In the genomic region with DNA sequence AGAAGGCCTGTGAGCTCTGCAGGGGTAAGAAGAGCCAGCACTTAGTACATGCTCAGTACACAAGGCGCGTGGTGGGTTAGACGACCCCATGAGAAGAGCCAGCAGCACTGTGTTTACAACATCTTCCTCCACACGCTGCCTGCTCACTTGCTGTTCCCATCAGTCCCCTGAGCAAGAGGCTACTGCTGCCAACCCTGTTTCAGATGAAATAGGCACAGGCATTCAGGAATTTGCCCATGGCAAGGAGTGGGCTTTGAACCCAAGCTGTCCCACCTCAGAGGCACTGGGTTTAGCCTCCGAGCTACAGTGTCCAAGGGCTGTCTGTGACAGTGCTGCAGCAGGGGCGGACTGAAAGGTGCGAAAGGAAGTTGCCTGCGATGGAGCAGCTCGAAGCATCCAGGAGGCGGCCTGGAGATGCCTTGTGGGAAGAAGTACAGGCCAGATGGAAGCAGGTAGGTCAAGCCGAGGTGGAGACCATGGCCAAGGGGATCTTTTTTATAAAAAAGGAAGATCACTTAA, we compare ENCODE assay signal across 20 cellular contexts.
"Had no signal": no experiment of that assay in that cellular context is flagged by ENCODE, and none has a peak within 500 bp of the region (broad histone marks: within the 10 kb centered on the region; RNA-seq: fewer than 3 reads in every experiment).

No MANE protein-coding gene starts in this region.

- H3K4me1 Mint-ChIP-seq: activated CD4-positive, alpha-beta T cell treated with anti-CD3 and anti-CD28 coated beads for 36 hours; activated T-helper 17 cell treated with anti-CD3 and anti-CD28 coated beads, Interleukin-2, amount 50 U/mL, for 72 hours; central memory CD8-positive, alpha-beta T cell; nephron had no signal

- H3K27me3 ChIP-seq: ascending aorta, colonic mucosa had no signal

- H3K9me3 Mint-ChIP-seq: activated naive CD4-positive, alpha-beta T cell treated with anti-CD3 and anti-CD28 coated beads, Interleukin-2, amount 50 U/mL, for 72 hours; activated T-cell treated with anti-CD3 and anti-CD28 coated beads, Interleukin-2, amount 50 U/mL, for 24 hours; activated T-helper 17 cell treated with anti-CD3 and anti-CD28 coated beads, Interleukin-2, amount 50 U/mL, for 72 hours; central memory CD8-positive, alpha-beta T cell; nephron had no signal

- ATAC-seq: activated CD4-positive, alpha-beta T cell treated with anti-CD3 and anti-CD28 coated beads for 36 hours; activated T-helper 17 cell treated with anti-CD3 and anti-CD28 coated beads, Interleukin-2, amount 50 U/mL, for 72 hours; left lung; upper lobe of right lung had no signal

- H3K9me3 ChIP-seq: ascending aorta, colonic mucosa, left lung, thoracic aorta, upper lobe of right lung had no signal

- H3K27ac Mint-ChIP-seq: activated CD4-positive, alpha-beta T cell treated with anti-CD3 and anti-CD28 coated beads for 36 hours; activated naive CD4-positive, alpha-beta T cell treated with anti-CD3 and anti-CD28 coated beads, Interleukin-2, amount 50 U/mL, for 72 hours; activated T-cell treated with anti-CD3 and anti-CD28 coated beads, Interleukin-2, amount 50 U/mL, for 24 hours; activated T-helper 17 cell treated with anti-CD3 and anti-CD28 coated beads, Interleukin-2, amount 50 U/mL, for 72 hours; progenitor cell of endocrine pancreas had no signal

- H3K36me3 ChIP-seq: ascending aorta, colonic mucosa, left lung, thoracic aorta, upper lobe of right lung had no signal

- H3K4me3 ChIP-seq: ascending aorta, colonic mucosa, left lung, thoracic aorta, upper lobe of right lung had no signal

- H3K4me3 Mint-ChIP-seq: activated CD4-positive, alpha-beta T cell treated with anti-CD3 and anti-CD28 coated beads for 36 hours; activated T-cell treated with anti-CD3 and anti-CD28 coated beads, Interleukin-2, amount 50 U/mL, for 24 hours; activated T-helper 17 cell treated with anti-CD3 and anti-CD28 coated beads, Interleukin-2, amount 50 U/mL, for 72 hours; central memory CD8-positive, alpha-beta T cell; nephron had no signal

- DNase-seq: activated CD4-positive, alpha-beta T cell treated with anti-CD3 and anti-CD28 coated beads for 36 hours; activated CD4-positive, alpha-beta T cell treated with anti-CD3 and anti-CD28 coated beads, Interleukin-2, amount 50 U/mL, for 4 hours; activated CD8-positive, alpha-beta memory T cell treated with anti-CD3 and anti-CD28 coated beads for 24 hours; activated CD8-positive, alpha-beta memory T cell treated with anti-CD3 and anti-CD28 coated beads, Interleukin-2, amount 50 U/mL, for 4 hours; activated T-cell treated with anti-CD3 and anti-CD28 coated beads, Interleukin-2, amount 50 U/mL, for 24 hours; colonic mucosa; foreskin fibroblast; left lung; stimulated activated CD4-positive, alpha-beta T cell treated with anti-CD3 and anti-CD28 coated beads, Interleukin-2, amount 100 ng/mL, for 48 hours; stimulated activated CD8-positive, alpha-beta memory T cell treated with anti-CD3 and anti-CD28 coated beads, Interleukin-4, amount 100 ng/mL, for 48 hours; stimulated activated naive CD4-positive, alpha-beta T cell; T-helper 1 cell; upper lobe of right lung had no signal

- H3K36me3 Mint-ChIP-seq: activated naive CD4-positive, alpha-beta T cell treated with anti-CD3 and anti-CD28 coated beads, Interleukin-2, amount 50 U/mL, for 72 hours had no signal

- H3K4me1 ChIP-seq: colonic mucosa, left lung, upper lobe of right lung had no signal

- H3K27ac ChIP-seq: ascending aorta, colonic mucosa, left lung, thoracic aorta, upper lobe of right lung had no signal
